In the genomic region with DNA sequence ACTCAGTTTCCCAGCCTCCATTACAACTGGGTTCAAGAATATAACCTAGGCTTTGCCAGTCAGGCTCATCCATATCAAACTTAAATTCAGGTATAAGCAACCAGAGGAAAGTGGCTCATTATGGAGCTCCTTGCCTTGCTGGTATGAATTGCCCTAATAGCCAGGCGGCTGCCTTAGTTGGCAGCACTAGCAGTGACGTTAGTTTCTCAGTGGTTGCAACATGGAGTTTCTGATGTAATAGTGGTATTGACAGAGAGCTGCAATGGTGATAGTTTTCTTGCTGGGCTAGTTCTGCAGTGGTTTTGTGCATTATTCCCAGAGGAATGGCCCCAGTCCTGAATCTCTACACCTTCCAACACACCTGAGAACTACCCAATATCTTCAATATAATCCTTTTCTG, we compare ENCODE assay signal across 14 cellular contexts. TPM values are rescaled to one million over a fixed set of nuclear protein-coding genes. Genes with fewer than 3 reads are reported as not detected.
DNase-seq lines count a peak whose midpoint lies in the region; ATAC-seq, FAIRE-seq and TF ChIP-seq lines count a peak whose summit lies in the region.
"Had no signal": no experiment of that assay in that cellular context is flagged by ENCODE, and none has a peak within 500 bp of the region (broad histone marks: within the 10 kb centered on the region; RNA-seq: fewer than 3 reads in every experiment).

No MANE protein-coding gene starts in this region.

- in situ Hi-C loops in HepG2 (cut with HindIII; ENCODE audit: extremely low pct_ligation_motif_present, low pct_unique_long_range_greater_than_20kb), result no loop called here

- H3K9me3 Mint-ChIP-seq in naive thymus-derived CD4-positive, alpha-beta T cell, result peaks cover 0 to 2% (median 0%) of the 10 kb centered on the region in 11 donors

- CTCF ChIA-PET in HepG2 (lab: Yijun Ruan, JAX; ENCODE audit: low intra/inter-chr PET ratio, low total read pairs), result no interaction called here
- CTCF ChIA-PET in naive thymus-derived CD4-positive, alpha-beta T cell (lab: Charles Lee), result interaction anchor here (1.1 to 1.7 kb wide), 4 partner anchors 9 to 162 kb away, joined by 3 to 9 read pairs (median 4); no protein-coding TSS in a partner anchor

- TF ChIP-seq CTCF in HepG2 (CRISPR knock-in tag; IDR thresholded peaks at IDR 0.05), result no peak

- H3K36me3 Mint-ChIP-seq in naive thymus-derived CD4-positive, alpha-beta T cell, result peaks cover 0 to 21% (median 0%) of the 10 kb centered on the region in 5 donors

- no peak overlapping the region for H3K4me3 Mint-ChIP-seq in naive thymus-derived CD4-positive, alpha-beta T cell

- H3K4me3 ChIP-seq in HepG2 (replicated peaks in 1 of 3; ENCODE audit: insufficient read depth in 1 of 3, low read depth in 2 of 3, low read length in 3 of 3), result no peak overlapping the region
- no peak overlapping the region for H3K4me3 ChIP-seq in naive thymus-derived CD4-positive, alpha-beta T cell (ENCODE audit: low read length)
- H3K4me3 ChIP-seq: Peyer's patch, thoracic aorta had no signal

- no peak for ATAC-seq in HepG2
- no peak for ATAC-seq in naive thymus-derived CD4-positive, alpha-beta T cell

- 48% methylated on average over 2 of the region's 2 CpGs for WGBS in HepG2 (ENCODE audit: low lambda C conversion rate)

- POLR2A ChIA-PET in HepG2 (lab: Yijun Ruan, JAX), result no interaction called here
- POLR2A ChIA-PET in naive thymus-derived CD4-positive, alpha-beta T cell (lab: Charles Lee), result interaction anchor here (2.9 to 3.6 kb wide), 2 partner anchors 10 to 11 kb away, joined by 10 to 23 read pairs; no protein-coding TSS in a partner anchor

- no peaks in the 10 kb centered on the region for H3K9me3 ChIP-seq in HepG2 (ENCODE audit: low read length)
- H3K9me3 ChIP-seq in naive thymus-derived CD4-positive, alpha-beta T cell (ENCODE audit: control insufficient read depth in 2 of 3, low read length in 3 of 3), result no peaks in the 10 kb centered on the region
- H3K9me3 ChIP-seq: Peyer's patch, thoracic aorta had no signal

- H3K27ac Mint-ChIP-seq in naive thymus-derived CD4-positive, alpha-beta T cell, result no peak overlapping the region

- H3K36me3 ChIP-seq in HepG2 (replicated peaks in 1 of 2; ENCODE audit: control insufficient read depth in 1 of 2, insufficient read depth in 2 of 2, low read length in 2 of 2), result no peaks in the 10 kb centered on the region
- peaks cover 0 to 11% (median 0%) of the 10 kb centered on the region in 3 experiments for H3K36me3 ChIP-seq in naive thymus-derived CD4-positive, alpha-beta T cell (ENCODE audit: control insufficient read depth in 2 of 3, insufficient read depth in 3 of 3, low read length in 3 of 3)
- H3K36me3 ChIP-seq: Peyer's patch, thoracic aorta had no signal

- peak; percentile 67 to 72 for DNase-seq in AML-193 (lab: John Stamatoyannopoulos, UW)
- peak; percentile 83 for DNase-seq in NCI-H460 (ENCODE audit: extremely low read depth, low read depth)
- peak; percentile 77 for DNase-seq in amniotic epithelial cell (ENCODE audit: low read depth)
- DNase-seq in HepG2 (ENCODE audit: low spot score), result peak; percentile 26
- no peak for DNase-seq in AG08396 (ENCODE audit: low spot score)
- DNase-seq in naive thymus-derived CD4-positive, alpha-beta T cell, result no peak
- no peak for DNase-seq in GM12892 (ENCODE audit: insufficient read length)
- no peak for DNase-seq in NCI-H128 (lab: John Stamatoyannopoulos, UW; ENCODE audit: unreplicated experiment)
- DNase-seq: activated naive CD4-positive, alpha-beta T cell; Calu3; MM.1S; Peyer's patch; T-helper 1 cell had no signal

- no TSS peak for BruUV-seq in HepG2 (replicated peaks; lab: Mats Ljungman, UMichigan)

- TF ChIP-seq POLR2A in HepG2 (IDR thresholded peaks at IDR 0.05; ENCODE audit: insufficient read depth in 1 of 2, low read depth in 2 of 2, low read length in 2 of 2) (no peak), GM12892 (IDR thresholded peaks at IDR 0.05; ENCODE audit: low read depth, low read length) (no peak)

- peaks cover 82% of the 10 kb centered on the region for H3K4me1 ChIP-seq in HepG2 (ENCODE audit: insufficient read depth, low read length)
- H3K4me1 ChIP-seq in naive thymus-derived CD4-positive, alpha-beta T cell (ENCODE audit: control insufficient read depth in 2 of 2, insufficient read depth in 2 of 2, low read length in 2 of 2), result peaks cover 8 to 19% of the 10 kb centered on the region in 2 donors

- no peak for TF ChIP-seq RAD21 in HepG2 (CRISPR knock-in tag; IDR thresholded peaks at IDR 0.05)

- FAIRE-seq in HepG2 (lab: Jason Lieb, UNC), result no peak
- no peak for FAIRE-seq in GM12892 (lab: Jason Lieb, UNC)

- peaks cover 32 to 74% (median 69%) of the 10 kb centered on the region in 7 donors for H3K4me1 Mint-ChIP-seq in naive thymus-derived CD4-positive, alpha-beta T cell

- H2AFZ ChIP-seq in HepG2 (ENCODE audit: low read length), result no peak overlapping the region

- no peak overlapping the region for H3K27ac ChIP-seq in HepG2 (ENCODE audit: extremely low read length, insufficient read depth, low read length)
- no peak overlapping the region for H3K27ac ChIP-seq in naive thymus-derived CD4-positive, alpha-beta T cell (ENCODE audit: low read depth, low read length)
- H3K27ac ChIP-seq: Peyer's patch, thoracic aorta had no signal

- intact Hi-C loops in HepG2 (cut with micrococcal nuclease; ENCODE audit: unreplicated experiment), result no loop called here
- intact Hi-C loops in naive thymus-derived CD4-positive, alpha-beta T cell (cut with micrococcal nuclease), result no loop called here

- TF ChIP-seq EP300 in HepG2 (IDR thresholded peaks at IDR 0.05; ENCODE audit: low read depth in 2 of 2, low read length in 2 of 2), result no peak
- no peak for TF ChIP-seq EP300 in HepG2 (CRISPR knock-in tag; IDR thresholded peaks at IDR 0.05; ENCODE audit: borderline replicate concordance)

- H3K79me2 ChIP-seq in HepG2 (ENCODE audit: insufficient read depth, low read length), result peaks cover 29% of the 10 kb centered on the region

- 0 out of 2 replicates have a peak, but pooled peaks cover 3% of the 10 kb centered on the region for H4K20me1 ChIP-seq in HepG2 (ENCODE audit: insufficient read depth, low read length)

- no peaks in the 10 kb centered on the region; a peak in 1 of 5 replicates for H3K27me3 ChIP-seq in HepG2 (ENCODE audit: control insufficient read depth in 1 of 2, insufficient read depth in 2 of 2, low read length in 2 of 2)
- H3K27me3 ChIP-seq in naive thymus-derived CD4-positive, alpha-beta T cell (ENCODE audit: control insufficient read depth in 2 of 2, insufficient read depth in 2 of 2, low read length in 2 of 2), result no peaks in the 10 kb centered on the region
- H3K27me3 ChIP-seq: Peyer's patch had no signal

- no peak overlapping the region for H3K9ac ChIP-seq in HepG2 (ENCODE audit: insufficient read depth, low read depth, low read length)

- H3K4me2 ChIP-seq in HepG2 (ENCODE audit: low read depth, low read length), result no peak overlapping the region

- no peaks in the 10 kb centered on the region for H3K27me3 Mint-ChIP-seq in naive thymus-derived CD4-positive, alpha-beta T cell

TF ChIP-seq in HepG2, 621 proteins besides CTCF, POLR2A, EP300 and RAD21 (continues in another document):
- TF ChIP-seq FOSL2 (CRISPR knock-in tag; IDR thresholded peaks at IDR 0.05), result peak; percentile 66
- no peak for TF ChIP-seq BRD4 (CRISPR knock-in tag; IDR thresholded peaks at IDR 0.05)
- peak; percentile 87 for TF ChIP-seq CEBPB (IDR thresholded peaks at IDR 0.05; ENCODE audit: borderline replicate concordance, low read depth, low read length)
- TF ChIP-seq NFATC3 (CRISPR knock-in tag; IDR thresholded peaks at IDR 0.05), result no peak
- 0 out of 2 replicates have a peak, but pooled peaks have one; percentile 1 for TF ChIP-seq MAFF (IDR thresholded peaks at IDR 0.05; ENCODE audit: low read depth, low read length)

RNA-seq across cellular contexts. Expression of gene TMEM123, which starts 3.8 kb away (rescaled TPM):
- total RNA-seq in NCI-H460 (2014; rRNA removed; shearing (Covaris generic)), result 193 and 199 TPM in 2 replicates
- 112 and 140 TPM in 2 replicates for polyA plus RNA-seq in NCI-H460 (2014; cell fraction: nucleus; rRNA removed)
- total RNA-seq in HepG2 (2016; rRNA removed; fragmentation: Illumina TruSeq; extraction: Trizol), result 265 and 365 TPM in 2 replicates
- total RNA-seq in HepG2 (2016; cell fraction: cytosol; rRNA removed; fragmentation: Illumina TruSeq; extraction: Trizol; ENCODE audit: low read depth), result 106 and 111 TPM in 2 replicates
- 253 and 367 TPM in 2 replicates for total RNA-seq in HepG2 (2016; cell fraction: insoluble cytoplasmic fraction; rRNA removed; fragmentation: Illumina TruSeq; extraction: Trizol)
- total RNA-seq in HepG2 (2016; cell fraction: membrane; rRNA removed; fragmentation: Illumina TruSeq; extraction: Trizol), result 267 and 271 TPM in 2 replicates
- 271 and 302 TPM in 2 replicates for total RNA-seq in HepG2 (2016; cell fraction: nucleus; rRNA removed; fragmentation: Illumina TruSeq; extraction: Trizol)
- 2,108 and 2,761 TPM in 2 replicates for polyA plus RNA-seq in HepG2 (2011; rRNA removed)
- polyA plus RNA-seq in HepG2 (2011; cell fraction: cytosol; rRNA removed), result 1,026 and 1,553 TPM in 2 replicates
- polyA plus RNA-seq in HepG2 (2011; cell fraction: nucleus; rRNA removed), result 209 and 224 TPM in 2 replicates
- 787 and 938 TPM in 2 replicates for polyA plus RNA-seq in HepG2 (2012)
- 159 and 182 TPM in 2 replicates for polyA plus RNA-seq in HepG2 (2016; cell fraction: cytosol; fragmentation: Illumina TruSeq; extraction: Trizol; ENCODE audit: low read depth)
- polyA plus RNA-seq in HepG2 (2016; cell fraction: insoluble cytoplasmic fraction; fragmentation: Illumina TruSeq; extraction: Trizol; ENCODE audit: low read depth), result 316 and 330 TPM in 2 replicates
- polyA plus RNA-seq in HepG2 (2016; cell fraction: membrane; fragmentation: Illumina TruSeq; extraction: Trizol; ENCODE audit: low read depth), result 230 and 256 TPM in 2 replicates
- 368 and 391 TPM in 2 replicates for polyA plus RNA-seq in HepG2 (2016; cell fraction: nucleus; fragmentation: Illumina TruSeq; extraction: Trizol; ENCODE audit: insufficient read depth, low read depth)
- polyA minus RNA-seq in HepG2 (2011; rRNA and poly(A)+ RNA removed; ENCODE audit: low replicate concordance), result 117 and 454 TPM in 2 replicates
- polyA minus RNA-seq in HepG2 (2011; cell fraction: cytosol; rRNA and poly(A)+ RNA removed), result 1,086 and 1,277 TPM in 2 replicates
- polyA minus RNA-seq in HepG2 (2011; cell fraction: nucleus; rRNA and poly(A)+ RNA removed), result 441 and 760 TPM in 2 replicates
- 100 to 1,000 TPM; 270 to 495 (median 437) TPM for total RNA-seq in naive thymus-derived CD4-positive, alpha-beta T cell
- polyA plus RNA-seq in naive thymus-derived CD4-positive, alpha-beta T cell, result 100 to 1,000 TPM; 811 to 922 TPM
- 128 TPM for polyA plus RNA-seq in GM12892 (2012; ENCODE audit: missing spikeins)

Comparison
In these comparisons a context has a peak if more than half of its experiments do, and no peak if none do; other contexts are left out.
1. DNase-seq: peak in AML-193 (2 of 2), NCI-H460 (single experiment), amniotic epithelial cell (single experiment) and HepG2 (single experiment); none in AG08396 (single experiment), naive thymus-derived CD4-positive, alpha-beta T cell (0 of 9), GM12892 (single experiment) and NCI-H128 (single experiment).